ENCODE assay signal across 1 cellular context in the genomic region with DNA sequence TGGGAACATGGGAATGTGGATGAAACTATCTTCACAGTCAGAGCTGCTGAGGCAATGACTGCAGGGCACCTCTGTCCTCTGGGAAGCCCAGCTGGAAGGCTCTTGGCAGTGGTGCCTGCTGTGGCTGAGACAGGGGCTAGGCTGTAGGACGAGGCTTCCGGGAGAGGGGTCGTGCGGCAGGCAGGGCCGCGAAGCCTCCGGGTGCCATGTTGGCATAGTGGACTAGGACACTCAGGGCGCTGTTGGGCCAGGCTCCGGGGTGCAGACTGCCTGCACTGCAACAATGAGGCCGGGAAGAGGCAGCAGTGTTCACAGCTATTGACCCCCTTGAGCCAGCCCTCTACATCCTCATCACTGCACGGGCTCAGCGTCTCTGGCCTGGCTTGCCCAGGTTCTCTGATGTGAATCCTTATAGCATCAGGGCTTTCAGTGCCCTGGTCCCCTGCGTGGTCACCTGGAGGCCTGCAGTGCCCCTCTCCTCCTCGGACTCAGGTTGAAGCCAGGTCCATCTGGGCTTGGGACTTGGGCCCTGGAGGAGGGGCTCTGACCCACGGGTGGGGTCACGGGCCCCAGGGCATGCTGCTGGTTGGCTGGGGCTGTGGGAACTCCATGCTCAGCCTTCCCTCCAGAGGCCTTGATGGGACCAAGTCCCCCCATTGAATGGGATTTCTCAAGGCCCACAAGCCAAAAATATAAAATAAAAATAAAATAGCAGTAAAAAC.
TF ChIP-seq lines count a peak whose summit lies in the region.

No MANE protein-coding gene starts in this region.

TF ChIP-seq in HepG2, 621 proteins besides CTCF, POLR2A, EP300 and RAD21 (continued from another document):
- no peak for TF ChIP-seq SRSF4 (IDR thresholded peaks at IDR 0.05; ENCODE audit: low read depth, low read length, poor library complexity, severe bottlenecking)
- TF ChIP-seq GABPB1 (CRISPR knock-in tag; IDR thresholded peaks at IDR 0.05): no peak
- no peak for TF ChIP-seq IKZF1 (IDR thresholded peaks at IDR 0.05)
